23 cellular contexts compared by ENCODE assay signal in genomic region chr7:116787881-116788280, GRCh38.
DNase-seq lines count a peak whose midpoint lies in the region; ATAC-seq and TF ChIP-seq lines count a peak whose summit lies in the region.
"Had no signal": no experiment of that assay in that cellular context is flagged by ENCODE, and none has a peak within 500 bp of the region (broad histone marks: within the 10 kb centered on the region; RNA-seq: fewer than 3 reads in every experiment).

No MANE protein-coding gene starts in this region.

- TF ChIP-seq POLR2A in gastrocnemius medialis (IDR thresholded peaks at IDR 0.05): no peak

- TF ChIP-seq CTCF in 22Rv1 (IDR thresholded peaks at IDR 0.05) (no peak), gastrocnemius medialis (IDR thresholded peaks at IDR 0.05 in 4 of 5, conservative IDR thresholded peaks at IDR 0.05 in 1 of 5) (no peak)

- H4K8ac ChIP-seq in trophoblast cell (ENCODE audit: low read depth, low read length): no peak overlapping the region

- H4K12ac ChIP-seq in trophoblast cell (ENCODE audit: low read depth, low read length): no peak overlapping the region

- no peak overlapping the region for H3K4me2 ChIP-seq in trophoblast cell (ENCODE audit: low read length)
- H3K4me2 ChIP-seq: A549 had no signal

- H2AFZ ChIP-seq in trophoblast cell (ENCODE audit: insufficient read depth, low read length, poor library complexity): no peak overlapping the region

- no peak overlapping the region for H3K23ac ChIP-seq in trophoblast cell (ENCODE audit: low read length)

- intact Hi-C loops in gastrocnemius medialis (cut with DNase I; ENCODE audit: low total_unique reads): loop anchor here (5.0 kb wide), 1 partner anchor 116 kb away; the partner anchor contains the start of gene MET

- no peak overlapping the region for H3K27ac Mint-ChIP-seq in activated T-cell treated with anti-CD3 and anti-CD28 coated beads, Interleukin-2, amount 50 U/mL, for 72 hours
- H3K27ac Mint-ChIP-seq: B cell; CD4-positive, alpha-beta T cell; CD8-positive, alpha-beta T cell had no signal

- no peak overlapping the region for H3K4ac ChIP-seq in trophoblast cell (ENCODE audit: low read depth, low read length)

- H3K36me3 ChIP-seq in gastrocnemius medialis: peaks cover 0 to 28% of the 10 kb centered on the region in 2 donors
- peaks cover 0 to 2% of the 10 kb centered on the region in 2 experiments for H3K36me3 ChIP-seq in trophoblast cell (ENCODE audit: control insufficient read depth in 1 of 2, insufficient read depth in 2 of 2, low read length in 2 of 2)
- H3K36me3 ChIP-seq: BLaER1 treated with 17β-estradiol and CSF1 and Interleukin-3, amounts not matched to agents 10 nM and 100 nM had no signal

- H3K27ac ChIP-seq in 22Rv1 (peak overlapping the region; percentile 20), gastrocnemius medialis (peak overlapping the region; percentile 41 to 71 (median 54)), trophoblast cell (ENCODE audit: low read depth, low read length) (no peak overlapping the region)
- H3K27ac ChIP-seq: A549; BLaER1 treated with 17β-estradiol and CSF1 and Interleukin-3, amounts not matched to agents 10 nM and 100 nM had no signal

- ATAC-seq in gastrocnemius medialis: no peak
- no peak for ATAC-seq in activated T-cell treated with anti-CD3 and anti-CD28 coated beads, Interleukin-2, amount 50 U/mL, for 72 hours (replicated peaks in 1 of 2)
- ATAC-seq: A549; CD8-positive, alpha-beta T cell; GM12878 had no signal

- H3K9me3 ChIP-seq in gastrocnemius medialis (no peaks in the 10 kb centered on the region), trophoblast cell (ENCODE audit: insufficient read depth, low read depth, low read length) (no peaks in the 10 kb centered on the region)
- H3K9me3 ChIP-seq: A549; BLaER1 treated with 17β-estradiol and CSF1 and Interleukin-3, amounts not matched to agents 10 nM and 100 nM had no signal

- H3K4me1 ChIP-seq in gastrocnemius medialis (peaks cover 16 to 18% of the 10 kb centered on the region in 2 donors), trophoblast cell (ENCODE audit: control insufficient read depth in 1 of 2, insufficient read depth in 2 of 2, low read length in 2 of 2) (peaks cover 8 to 9% of the 10 kb centered on the region in 2 experiments)

- no peaks in the 10 kb centered on the region for H3K4me1 Mint-ChIP-seq in activated T-cell treated with anti-CD3 and anti-CD28 coated beads, Interleukin-2, amount 50 U/mL, for 72 hours (ENCODE audit: low read depth)
- H3K4me1 Mint-ChIP-seq: B cell had no signal

- DNase-seq in COLO829 (ENCODE audit: low spot score): peak; percentile 74
- peak; percentile 87 for DNase-seq in foreskin melanocyte
- DNase-seq in gastrocnemius medialis: no peak
- DNase-seq in ureter (ENCODE audit: low spot score): no peak
- no peak for DNase-seq in SW480 (ENCODE audit: low spot score)
- no peak for DNase-seq in activated T-cell treated with anti-CD3 and anti-CD28 coated beads, Interleukin-2, amount 50 U/mL, for 72 hours
- no peak for DNase-seq in trophoblast cell
- DNase-seq: AML-193; CD4-positive, alpha-beta T cell; CD8-positive, alpha-beta T cell; COR-L47; DMS 273 treated with DMSO at 0.1 percent for 48 hours; DMS153; DMS53; DMS79; DND-41; EL; GDM1 had no signal

- H4K91ac ChIP-seq in trophoblast cell (ENCODE audit: low read depth, low read length): no peak overlapping the region

- no peak overlapping the region for H2BK12ac ChIP-seq in trophoblast cell (ENCODE audit: low read length)

- no peak overlapping the region for H3K4me3 Mint-ChIP-seq in activated T-cell treated with anti-CD3 and anti-CD28 coated beads, Interleukin-2, amount 50 U/mL, for 72 hours
- H3K4me3 Mint-ChIP-seq: B cell; CD4-positive, alpha-beta T cell; CD8-positive, alpha-beta T cell had no signal

- no peak overlapping the region for H3K9ac ChIP-seq in trophoblast cell (ENCODE audit: low read length)
- H3K9ac ChIP-seq: BLaER1 treated with 17β-estradiol and CSF1 and Interleukin-3, amounts not matched to agents 10 nM and 100 nM had no signal

- H3K18ac ChIP-seq in trophoblast cell (ENCODE audit: low read length): no peak overlapping the region

- H3K79me2 ChIP-seq in trophoblast cell (ENCODE audit: control insufficient read depth, insufficient read depth, low read length, poor library complexity): no peaks in the 10 kb centered on the region

- WGBS in trophoblast cell (ENCODE audit: extremely low coverage, insufficient coverage, insufficient read length): no CpG with 5 or more reads among the region's 2 CpGs

- no peaks in the 10 kb centered on the region for H3K36me3 Mint-ChIP-seq in activated T-cell treated with anti-CD3 and anti-CD28 coated beads, Interleukin-2, amount 50 U/mL, for 72 hours (ENCODE audit: insufficient read depth in 2 of 2)
- H3K36me3 Mint-ChIP-seq: CD8-positive, alpha-beta T cell had no signal

- H3K4me3 ChIP-seq in gastrocnemius medialis (no peak overlapping the region), trophoblast cell (ENCODE audit: low read depth, low read length) (no peak overlapping the region)
- H3K4me3 ChIP-seq: A549; BLaER1 treated with 17β-estradiol and CSF1 and Interleukin-3, amounts not matched to agents 10 nM and 100 nM; GM12878 had no signal

- H3K14ac ChIP-seq in trophoblast cell (ENCODE audit: low read length): no peak overlapping the region

- peaks cover 8% of the 10 kb centered on the region for H3K27me3 Mint-ChIP-seq in activated T-cell treated with anti-CD3 and anti-CD28 coated beads, Interleukin-2, amount 50 U/mL, for 72 hours (ENCODE audit: low read depth)
- H3K27me3 Mint-ChIP-seq: B cell; CD4-positive, alpha-beta T cell had no signal

- H2AK5ac ChIP-seq in trophoblast cell (ENCODE audit: low read length): no peak overlapping the region

- no peak overlapping the region for H2BK5ac ChIP-seq in trophoblast cell (ENCODE audit: low read depth, low read length, poor library complexity)

- in situ Hi-C loops in gastrocnemius medialis (cut with MboI; ENCODE audit: low sequenced_read_pairs in 4 of 4): no loop called here

- no peak overlapping the region for H2BK120ac ChIP-seq in trophoblast cell (ENCODE audit: insufficient read depth, low read length, poor library complexity)

- peaks cover 4% of the 10 kb centered on the region for H3K79me1 ChIP-seq in trophoblast cell (ENCODE audit: low read length)

- H3K27me3 ChIP-seq in gastrocnemius medialis (no peaks in the 10 kb centered on the region), trophoblast cell (ENCODE audit: insufficient read depth, low read length) (no peaks in the 10 kb centered on the region)
- H3K27me3 ChIP-seq: BLaER1 treated with 17β-estradiol and CSF1 and Interleukin-3, amounts not matched to agents 10 nM and 100 nM had no signal

- H3K9me3 Mint-ChIP-seq in activated T-cell treated with anti-CD3 and anti-CD28 coated beads, Interleukin-2, amount 50 U/mL, for 72 hours: no peaks in the 10 kb centered on the region
- H3K9me3 Mint-ChIP-seq: CD4-positive, alpha-beta T cell; CD8-positive, alpha-beta T cell had no signal

Comparison
In these comparisons a context has a peak if more than half of its experiments do, and no peak if none do; other contexts are left out.
1. DNase-seq: peak in COLO829 (single experiment) and foreskin melanocyte (single experiment); none in gastrocnemius medialis (0 of 2), ureter (single experiment), SW480 (single experiment), activated T-cell treated with anti-CD3 and anti-CD28 coated beads, Interleukin-2, amount 50 U/mL, for 72 hours (0 of 2) and trophoblast cell (0 of 2).